1 cellular context compared by ENCODE assay signal in the genomic region with DNA sequence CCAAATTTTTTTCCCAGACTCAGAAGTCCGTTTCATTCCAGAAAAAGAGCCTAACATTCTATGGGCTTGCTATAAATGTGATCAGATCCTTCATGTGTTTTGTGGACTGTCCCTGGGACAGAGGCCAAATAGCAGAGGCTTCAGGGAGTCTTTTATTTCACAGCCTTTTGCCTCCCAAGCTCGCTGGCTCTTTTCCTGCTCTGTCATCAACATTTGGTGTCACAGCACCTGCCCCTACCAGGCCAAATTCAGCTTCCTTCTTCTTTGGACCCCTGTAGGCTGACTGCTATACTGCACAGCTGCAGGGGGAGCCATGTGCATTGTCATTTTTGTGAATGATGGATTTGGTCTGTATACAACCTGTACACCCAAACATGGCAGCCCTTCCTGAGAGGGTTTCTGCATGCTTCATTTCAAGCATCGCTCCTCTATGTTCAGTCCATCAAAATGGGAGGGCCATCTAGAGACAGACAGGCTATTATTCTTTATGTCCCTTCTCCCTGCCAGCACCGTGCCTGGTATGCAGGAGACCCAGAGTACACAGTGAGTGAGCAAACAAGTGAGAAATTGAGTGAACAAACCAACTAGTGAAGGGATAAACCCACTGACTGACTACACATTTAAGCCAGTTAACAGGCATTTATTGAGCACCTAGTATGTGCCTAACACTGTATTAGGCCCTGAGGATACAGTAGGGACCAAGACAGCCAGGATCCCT.
A peak's percentile ranks its signal among the peaks of the same experiment; 100 is the strongest.
TF ChIP-seq lines count a peak whose summit lies in the region.

No MANE protein-coding gene starts in this region.

TF ChIP-seq in K562, 482 proteins besides CTCF, POLR2A, EP300 and RAD21:
- TF ChIP-seq ZNF316 (IDR thresholded peaks at IDR 0.05): 0 out of 2 replicates have a peak, but pooled peaks have one; percentile 2
- TF ChIP-seq PHF20 (IDR thresholded peaks at IDR 0.05; ENCODE audit: partially characterized antibody): no peak
- TF ChIP-seq ZNF124 (CRISPR knock-in tag; IDR thresholded peaks at IDR 0.05): no peak
TF ChIP-seq in K562: peak in this region for 1.
